In genomic region chr10:119538632-119539358, GRCh38 we compare ENCODE assay signal across 11 cellular contexts. TPM values are rescaled to one million over a fixed set of nuclear protein-coding genes. Genes with fewer than 3 reads are reported as not detected.
DNase-seq lines count a peak whose midpoint lies in the region; ATAC-seq lines count a peak whose summit lies in the region.
"Had no signal": no experiment of that assay in that cellular context is flagged by ENCODE, and none has a peak within 500 bp of the region (broad histone marks: within the 10 kb centered on the region; RNA-seq: fewer than 3 reads in every experiment).

No MANE protein-coding gene starts in this region.

- peak overlapping the region; percentile 51 for H3K4me2 ChIP-seq in BLaER1

- no peak overlapping the region for H3K27ac ChIP-seq in BLaER1
- H3K27ac ChIP-seq in layer of hippocampus (ENCODE audit: low read depth, low read length), result peak overlapping the region; percentile 30

- H3K9ac ChIP-seq in BLaER1, result peak overlapping the region; percentile 18; the same call in 1 of the 2 replicates

- no peaks in the 10 kb centered on the region for H3K9me3 ChIP-seq in BLaER1

- DNase-seq in HUDEP-2 (lab: John Stamatoyannopoulos, UW; ENCODE audit: unreplicated experiment in 76 of 76), result peak in 69 of 76 experiments; percentile 9 to 76 (median 53)
- peak; percentile 59 for DNase-seq in activated T-cell treated with anti-CD3 and anti-CD28 coated beads, Interleukin-2, amount 50 U/mL, for 1 hour
- no peak for DNase-seq in SHP77 treated with DMSO at 0.1 percent for 48 hours (lab: John Stamatoyannopoulos, UW)
- DNase-seq in SK-N-DZ (ENCODE audit: low spot score), result no peak
- DNase-seq: hippocampal formation, NCI-H2171 treated with DMSO at 0.1 percent for 48 hours had no signal

- peaks cover 6% of the 10 kb centered on the region; the same call in 1 of the 2 replicates for H3K36me3 ChIP-seq in BLaER1

- ATAC-seq in HG03457 (IDR thresholded peaks at IDR 0.05; ENCODE audit: unreplicated experiment), result no peak
- no peak for ATAC-seq in GM21723 (IDR thresholded peaks at IDR 0.05; ENCODE audit: unreplicated experiment)

- H3K27me3 ChIP-seq in BLaER1, result peaks cover 14% of the 10 kb centered on the region
- H3K27me3 ChIP-seq in layer of hippocampus (ENCODE audit: control insufficient read depth, insufficient read depth, low read length), result no peaks in the 10 kb centered on the region

- H3K4me1 ChIP-seq in BLaER1, result peaks cover 73% of the 10 kb centered on the region

- peaks cover 56% of the 10 kb centered on the region for H4K20me1 ChIP-seq in BLaER1

- no peak overlapping the region for H3K4me3 ChIP-seq in BLaER1
- H3K4me3 ChIP-seq: skin epidermis had no signal

RNA-seq across cellular contexts. Expression of gene RGS10, which starts 3.7 kb away (rescaled TPM):
- polyA plus RNA-seq in SK-N-DZ (2014; cell fraction: cytosol; rRNA removed), result 42.3 and 49.8 TPM in 2 replicates
- 26.4 and 34.4 TPM in 2 replicates for polyA plus RNA-seq in SK-N-DZ (2014; cell fraction: nucleus; rRNA removed)

RNA-seq across cellular contexts. Expression of gene TIAL1, which starts 58.0 kb away (rescaled TPM):
- 57.1 and 68.3 TPM in 2 replicates for polyA plus RNA-seq in SK-N-DZ (2014; cell fraction: cytosol; rRNA removed)
- polyA plus RNA-seq in SK-N-DZ (2014; cell fraction: nucleus; rRNA removed), result 477 and 682 TPM in 2 replicates

Comparison
In these comparisons a context has a peak if more than half of its experiments do, and no peak if none do; other contexts are left out.
1. DNase-seq: peak in HUDEP-2 (69 of 76) and activated T-cell treated with anti-CD3 and anti-CD28 coated beads, Interleukin-2, amount 50 U/mL, for 1 hour (single experiment); none in SHP77 treated with DMSO at 0.1 percent for 48 hours (single experiment) and SK-N-DZ (single experiment).